In genomic region chr13:40789275-40790231, GRCh38 we compare ENCODE assay signal across 8 cellular contexts. TPM values are rescaled to one million over a fixed set of nuclear protein-coding genes. Genes with fewer than 3 reads are reported as not detected.
A peak's percentile ranks its signal among the peaks of the same experiment; 100 is the strongest.
DNase-seq lines count a peak whose midpoint lies in the region; ATAC-seq and TF ChIP-seq lines count a peak whose summit lies in the region.

SLC25A15 (plus strand) TSS chr13:40789611; CDS start chr13:40793227, 3,616 bp downstream.

- TF ChIP-seq CTCF in gastroesophageal sphincter (IDR thresholded peaks at IDR 0.05) (peak in 3 of 4 experiments; percentile 25 to 39 (median 36)), neutrophil (IDR thresholded peaks at IDR 0.05) (peak; percentile 18)

- H3K9me3 ChIP-seq in SJSA1 (replicated peaks) (no peaks in the 10 kb centered on the region), gastroesophageal sphincter (no peaks in the 10 kb centered on the region), neutrophil (no peaks in the 10 kb centered on the region)

- H3K27me3 ChIP-seq in SJSA1 (replicated peaks) (no peaks in the 10 kb centered on the region), gastroesophageal sphincter (no peaks in the 10 kb centered on the region), neutrophil (peaks cover 21% of the 10 kb centered on the region)

- DNase-seq in ELF-1 (ENCODE audit: low read depth, low spot score) (peak; percentile 78), HuH-7.5 (ENCODE audit: low spot score) (peak; percentile 84), SJSA1 (ENCODE audit: low read depth in 1 of 2, low spot score in 2 of 2) (peak; percentile 74 to 85)
- peak; percentile 72 for DNase-seq in activated naive CD4-positive, alpha-beta T cell treated with Interleukin-2 at 50 U/mL for 16 hours

- peak; percentile 40 to 62 for TF ChIP-seq POLR2A in gastroesophageal sphincter (IDR thresholded peaks at IDR 0.05)

- H3K36me3 ChIP-seq in SJSA1 = peaks cover 4% of the 10 kb centered on the region
- peaks cover 0 to 16% of the 10 kb centered on the region in 2 donors for H3K36me3 ChIP-seq in gastroesophageal sphincter
- H3K36me3 ChIP-seq in neutrophil = no peaks in the 10 kb centered on the region

- 1% methylated on average over 17 of the region's 105 CpGs; no CpG with 5 or more reads in 1 of the 2 donors for WGBS in gastroesophageal sphincter (ENCODE audit: low coverage in 1 of 2), 2 donors

- H3K4me1 ChIP-seq in SJSA1 (replicated peaks) (peaks cover 31% of the 10 kb centered on the region), gastroesophageal sphincter (peaks cover 0 to 20% (median 9%) of the 10 kb centered on the region in 3 donors), neutrophil (ENCODE audit: control insufficient read depth in 1 of 2, insufficient read depth in 1 of 2, low read depth in 1 of 2, low read length in 1 of 2) (peaks cover 9 to 13% of the 10 kb centered on the region in 2 experiments)

- H3K27ac ChIP-seq in SJSA1 (peak within 1 kb of the TSS; percentile 72), gastroesophageal sphincter (peak within 1 kb of the TSS; percentile 39 to 87 (median 83)), neutrophil (no peak within 1 kb of the TSS), temporal lobe (ENCODE audit: low read depth, low read length) (no peak within 1 kb of the TSS)

- TF ChIP-seq EP300 in gastroesophageal sphincter (IDR thresholded peaks at IDR 0.05) = no peak

- H3K4me3 ChIP-seq in SJSA1 (peak within 1 kb of the TSS; percentile 68), gastroesophageal sphincter (peak within 1 kb of the TSS; percentile 45 to 76), neutrophil (ENCODE audit: low read depth in 1 of 2, low read length in 1 of 2) (peak within 1 kb of the TSS; percentile 64)

- ATAC-seq in GM21526 (IDR thresholded peaks at IDR 0.05; ENCODE audit: low FRiP score, unreplicated experiment) (peak; percentile 73), gastroesophageal sphincter (peak; percentile 93)

RNA-seq across cellular contexts. Expression of gene SLC25A15, which starts in this region (rescaled TPM):
- 16.4 and 30.7 TPM in 2 replicates for total RNA-seq in SJSA1 (2014; rRNA removed; shearing (Covaris generic))
- total RNA-seq in gastroesophageal sphincter (10 to 100 TPM in 1 of 4 donors, 1 to 10 TPM in 3; 1.8 to 14.4 (median 3.0) TPM), temporal lobe (18.7 TPM)

Comparison
In these comparisons a context has a peak if more than half of its experiments do, and no peak if none do; other contexts are left out.
1. H3K27ac ChIP-seq: peak in SJSA1 (single experiment) and gastroesophageal sphincter (4 of 4); none in neutrophil (single experiment) and temporal lobe (single experiment).
2. Peak in every context shown above with its lines, with median percentiles within 50 percentile points of each other: DNase-seq and H3K4me3 ChIP-seq.